Comparison of ENCODE assay signal across 8 cellular contexts in the genomic region with DNA sequence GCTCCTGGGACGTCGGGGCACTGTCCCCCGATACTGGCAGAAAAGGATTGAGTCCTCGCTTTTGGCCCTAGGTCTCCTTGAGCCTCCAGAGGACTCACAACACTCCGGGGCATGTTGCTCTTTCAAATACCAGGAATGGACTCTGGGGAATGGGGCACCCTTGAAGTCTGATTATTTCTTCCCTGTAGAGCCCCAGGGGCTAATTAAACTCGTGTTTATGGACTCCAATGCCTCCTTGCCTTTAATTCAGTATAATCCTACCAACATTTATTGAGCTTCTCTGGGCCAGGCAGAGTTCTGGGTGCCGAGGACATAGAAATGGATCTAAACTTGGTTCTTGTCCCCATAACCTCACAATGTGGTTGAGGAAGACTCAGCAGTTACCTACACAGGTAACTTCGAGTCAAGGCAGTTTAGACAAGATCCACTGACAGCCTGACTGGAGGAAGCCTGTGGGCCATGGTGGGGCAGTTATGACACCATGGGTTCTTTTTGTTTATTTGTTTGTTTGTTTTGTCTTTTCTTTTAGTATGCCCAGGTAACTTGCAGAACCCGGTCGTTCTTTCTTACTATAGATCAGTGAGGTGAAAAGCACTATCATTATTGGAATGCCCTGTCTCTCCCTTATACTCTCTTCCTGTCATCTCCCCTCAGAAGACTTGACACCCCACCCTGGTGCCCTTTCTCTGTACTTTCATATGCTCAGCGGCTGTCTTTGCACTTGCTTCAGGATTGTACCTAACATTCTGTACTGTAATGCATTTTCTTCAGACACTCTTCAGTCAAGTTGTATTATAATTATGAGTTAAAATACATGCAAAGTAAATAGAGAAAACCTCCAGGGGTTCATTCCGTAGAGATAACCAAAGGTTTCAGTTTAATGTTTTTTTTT.
A peak's percentile ranks its signal among the peaks of the same experiment; 100 is the strongest.
DNase-seq lines count a peak whose midpoint lies in the region; ATAC-seq and TF ChIP-seq lines count a peak whose summit lies in the region.

No MANE protein-coding gene starts in this region.

- H3K4me3 Mint-ChIP-seq in effector memory CD8-positive, alpha-beta T cell = peak overlapping the region; percentile 89 to 92

- H3K27me3 Mint-ChIP-seq in effector memory CD8-positive, alpha-beta T cell = no peaks in the 10 kb centered on the region

- peaks cover 57% of the 10 kb centered on the region in 2 donors for H3K4me1 Mint-ChIP-seq in effector memory CD8-positive, alpha-beta T cell (ENCODE audit: low read depth in 2 of 2)

- peak overlapping the region; percentile 99 to 100 for H3K27ac Mint-ChIP-seq in effector memory CD8-positive, alpha-beta T cell

- H3K36me3 Mint-ChIP-seq in effector memory CD8-positive, alpha-beta T cell (ENCODE audit: insufficient read depth) = peaks cover 97% of the 10 kb centered on the region

- ATAC-seq in effector memory CD8-positive, alpha-beta T cell (replicated peaks) = no peak
- ATAC-seq in GM21576 (IDR thresholded peaks at IDR 0.05; ENCODE audit: unreplicated experiment) = no peak

- H3K9ac ChIP-seq in SK-N-MC (ENCODE audit: insufficient read length) = peak overlapping the region; percentile 94

- TF ChIP-seq CTCF in GM13976 (IDR thresholded peaks at IDR 0.05; ENCODE audit: borderline replicate concordance, control extremely low read depth, extremely low read depth, insufficient read depth, missing control alignments) = no peak

- POLR2A ChIA-PET in HEK293T (lab: Yijun Ruan, JAX) = interaction anchor here (1.0 to 1.5 kb wide), 6 partner anchors 14 to 255 kb away, joined by 3 to 8 read pairs (median 5); partner anchors contain the start of genes CLK1, NIF3L1, ORC2 and PPIL3

- H3K4me3 ChIP-seq in SK-N-MC = peak overlapping the region; percentile 83
- H3K4me3 ChIP-seq in muscle layer of duodenum (ENCODE audit: low read depth in 1 of 2, low read length in 2 of 2) = peak overlapping the region; percentile 87 to 96

- H3K27me3 ChIP-seq in muscle layer of duodenum (ENCODE audit: low read depth, low read length) = no peaks in the 10 kb centered on the region

- H3K27ac ChIP-seq in SK-N-MC (peak overlapping the region; percentile 99), muscle layer of duodenum (ENCODE audit: low read length) (peak overlapping the region; percentile 98)

- H3K9me3 Mint-ChIP-seq in effector memory CD8-positive, alpha-beta T cell = no peaks in the 10 kb centered on the region

- H3K36me3 ChIP-seq in SK-N-MC (ENCODE audit: insufficient read depth, low read length) = no peaks in the 10 kb centered on the region; the same call in 1 of the 2 replicates
- peaks cover 0 to 8% of the 10 kb centered on the region in 2 donors for H3K36me3 ChIP-seq in muscle layer of duodenum (ENCODE audit: control insufficient read depth in 1 of 2, insufficient read depth in 2 of 2, low read length in 2 of 2)

- in situ Hi-C loops in GM13976 (cut with MboI; ENCODE audit: low sequenced_read_pairs, unreplicated experiment) = no loop called here

- CTCF ChIA-PET in HEK293T (lab: Yijun Ruan, JAX) = interaction anchor here (0.7 to 1.2 kb wide), 4 partner anchors 39 to 195 kb away, joined by 3 to 4 read pairs (median 3); no protein-coding TSS in a partner anchor

- H3K9me3 ChIP-seq in SK-N-MC (ENCODE audit: low read depth, low read length) (no peaks in the 10 kb centered on the region), muscle layer of duodenum (ENCODE audit: control insufficient read depth in 1 of 2, low read length in 2 of 2) (no peaks in the 10 kb centered on the region)

- peaks cover 21 to 30% of the 10 kb centered on the region in 2 donors for H3K4me1 ChIP-seq in muscle layer of duodenum (ENCODE audit: control insufficient read depth in 1 of 2, insufficient read depth in 2 of 2, low read length in 2 of 2)

- DNase-seq in EH (ENCODE audit: low read depth) (peak; percentile 71), HEK293T (ENCODE audit: extremely low spot score) (peak; percentile 48), SK-N-MC (ENCODE audit: low read depth, low spot score) (peak; percentile 65), NCI-H2081 treated with DMSO at 0.1 percent for 48 hours (lab: John Stamatoyannopoulos, UW) (no peak), GM13976 (ENCODE audit: low spot score) (no peak)
- DNase-seq in effector memory CD8-positive, alpha-beta T cell = peak; percentile 27 to 38 (median 31)

TF ChIP-seq in HEK293T, 16 proteins besides CTCF, POLR2A, EP300 and RAD21:
- TF ChIP-seq ZNF384 (IDR thresholded peaks at IDR 0.05) (no peak), L3MBTL2 (conservative IDR thresholded peaks at IDR 0.05) (0 out of 2 replicates have a peak, but pooled peaks have one; percentile 33)
- TF ChIP-seq, protein P1, sequence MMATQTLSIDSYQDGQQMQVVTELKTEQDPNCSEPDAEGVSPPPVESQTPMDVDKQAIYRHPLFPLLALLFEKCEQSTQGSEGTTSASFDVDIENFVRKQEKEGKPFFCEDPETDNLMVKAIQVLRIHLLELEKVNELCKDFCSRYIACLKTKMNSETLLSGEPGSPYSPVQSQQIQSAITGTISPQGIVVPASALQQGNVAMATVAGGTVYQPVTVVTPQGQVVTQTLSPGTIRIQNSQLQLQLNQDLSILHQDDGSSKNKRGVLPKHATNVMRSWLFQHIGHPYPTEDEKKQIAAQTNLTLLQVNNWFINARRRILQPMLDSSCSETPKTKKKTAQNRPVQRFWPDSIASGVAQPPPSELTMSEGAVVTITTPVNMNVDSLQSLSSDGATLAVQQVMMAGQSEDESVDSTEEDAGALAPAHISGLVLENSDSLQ (IDR thresholded peaks at IDR 0.05) = no peak

Comparison
In these comparisons a context has a peak if more than half of its experiments do, and no peak if none do; other contexts are left out.
1. DNase-seq: peak in EH (single experiment), HEK293T (single experiment), SK-N-MC (single experiment) and effector memory CD8-positive, alpha-beta T cell (3 of 3); none in NCI-H2081 treated with DMSO at 0.1 percent for 48 hours (single experiment) and GM13976 (single experiment).